In the genomic region with DNA sequence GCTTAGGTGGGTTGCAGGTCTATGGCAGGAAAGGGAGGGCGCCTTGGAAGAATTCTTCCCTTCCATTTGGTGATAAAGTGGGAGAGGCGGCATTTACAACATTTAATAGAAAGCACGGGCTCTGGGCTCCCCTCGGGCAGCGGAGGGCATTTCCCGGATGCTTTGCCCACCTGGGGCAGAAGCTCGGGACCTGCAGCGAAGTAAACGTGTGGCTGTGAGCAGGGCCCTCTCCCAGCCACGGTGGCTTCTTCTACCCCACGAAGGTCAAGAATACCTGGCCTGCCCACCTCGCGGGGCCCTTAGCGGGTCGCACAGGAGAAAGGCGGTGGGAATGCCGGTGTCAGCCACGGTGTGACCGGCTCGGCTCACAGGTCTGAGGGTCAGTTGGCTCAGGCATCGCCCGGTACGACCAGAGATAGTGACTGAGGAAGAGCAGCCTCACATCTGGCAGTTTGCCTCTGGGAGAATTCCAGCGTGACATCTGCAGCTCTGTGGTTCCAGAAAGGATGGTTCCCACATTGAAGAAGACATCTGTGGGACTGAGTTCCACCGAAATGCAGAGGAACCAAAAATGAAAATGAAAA, we compare ENCODE assay signal across 1 cellular context.
A peak's percentile ranks its signal among the peaks of the same experiment; 100 is the strongest.
TF ChIP-seq lines count a peak whose summit lies in the region.

No MANE protein-coding gene starts in this region.

TF ChIP-seq in HepG2, 621 proteins besides CTCF, POLR2A, EP300 and RAD21 (continued from another document):
- TF ChIP-seq, protein P1, sequence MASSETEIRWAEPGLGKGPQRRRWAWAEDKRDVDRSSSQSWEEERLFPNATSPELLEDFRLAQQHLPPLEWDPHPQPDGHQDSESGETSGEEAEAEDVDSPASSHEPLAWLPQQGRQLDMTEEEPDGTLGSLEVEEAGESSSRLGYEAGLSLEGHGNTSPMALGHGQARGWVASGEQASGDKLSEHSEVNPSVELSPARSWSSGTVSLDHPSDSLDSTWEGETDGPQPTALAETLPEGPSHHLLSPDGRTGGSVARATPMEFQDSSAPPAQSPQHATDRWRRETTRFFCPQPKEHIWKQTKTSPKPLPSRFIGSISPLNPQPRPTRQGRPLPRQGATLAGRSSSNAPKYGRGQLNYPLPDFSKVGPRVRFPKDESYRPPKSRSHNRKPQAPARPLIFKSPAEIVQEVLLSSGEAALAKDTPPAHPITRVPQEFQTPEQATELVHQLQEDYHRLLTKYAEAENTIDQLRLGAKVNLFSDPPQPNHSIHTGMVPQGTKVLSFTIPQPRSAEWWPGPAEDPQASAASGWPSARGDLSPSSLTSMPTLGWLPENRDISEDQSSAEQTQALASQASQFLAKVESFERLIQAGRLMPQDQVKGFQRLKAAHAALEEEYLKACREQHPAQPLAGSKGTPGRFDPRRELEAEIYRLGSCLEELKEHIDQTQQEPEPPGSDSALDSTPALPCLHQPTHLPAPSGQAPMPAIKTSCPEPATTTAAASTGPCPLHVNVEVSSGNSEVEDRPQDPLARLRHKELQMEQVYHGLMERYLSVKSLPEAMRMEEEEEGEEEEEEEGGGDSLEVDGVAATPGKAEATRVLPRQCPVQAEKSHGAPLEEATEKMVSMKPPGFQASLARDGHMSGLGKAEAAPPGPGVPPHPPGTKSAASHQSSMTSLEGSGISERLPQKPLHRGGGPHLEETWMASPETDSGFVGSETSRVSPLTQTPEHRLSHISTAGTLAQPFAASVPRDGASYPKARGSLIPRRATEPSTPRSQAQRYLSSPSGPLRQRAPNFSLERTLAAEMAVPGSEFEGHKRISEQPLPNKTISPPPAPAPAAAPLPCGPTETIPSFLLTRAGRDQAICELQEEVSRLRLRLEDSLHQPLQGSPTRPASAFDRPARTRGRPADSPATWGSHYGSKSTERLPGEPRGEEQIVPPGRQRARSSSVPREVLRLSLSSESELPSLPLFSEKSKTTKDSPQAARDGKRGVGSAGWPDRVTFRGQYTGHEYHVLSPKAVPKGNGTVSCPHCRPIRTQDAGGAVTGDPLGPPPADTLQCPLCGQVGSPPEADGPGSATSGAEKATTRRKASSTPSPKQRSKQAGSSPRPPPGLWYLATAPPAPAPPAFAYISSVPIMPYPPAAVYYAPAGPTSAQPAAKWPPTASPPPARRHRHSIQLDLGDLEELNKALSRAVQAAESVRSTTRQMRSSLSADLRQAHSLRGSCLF (CRISPR knock-in tag; IDR thresholded peaks at IDR 0.05; ENCODE audit: borderline replicate concordance) = 0 out of 2 replicates have a peak, but pooled peaks have one; percentile 1
- TF ChIP-seq HMGA1 (CRISPR knock-in tag; conservative IDR thresholded peaks at IDR 0.05) = no peak
- TF ChIP-seq, protein P2, sequence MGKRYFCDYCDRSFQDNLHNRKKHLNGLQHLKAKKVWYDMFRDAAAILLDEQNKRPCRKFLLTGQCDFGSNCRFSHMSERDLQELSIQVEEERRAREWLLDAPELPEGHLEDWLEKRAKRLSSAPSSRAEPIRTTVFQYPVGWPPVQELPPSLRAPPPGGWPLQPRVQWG (CRISPR knock-in tag; IDR thresholded peaks at IDR 0.05; ENCODE audit: borderline replicate concordance, low read depth) = no peak
- TF ChIP-seq, protein P3, sequence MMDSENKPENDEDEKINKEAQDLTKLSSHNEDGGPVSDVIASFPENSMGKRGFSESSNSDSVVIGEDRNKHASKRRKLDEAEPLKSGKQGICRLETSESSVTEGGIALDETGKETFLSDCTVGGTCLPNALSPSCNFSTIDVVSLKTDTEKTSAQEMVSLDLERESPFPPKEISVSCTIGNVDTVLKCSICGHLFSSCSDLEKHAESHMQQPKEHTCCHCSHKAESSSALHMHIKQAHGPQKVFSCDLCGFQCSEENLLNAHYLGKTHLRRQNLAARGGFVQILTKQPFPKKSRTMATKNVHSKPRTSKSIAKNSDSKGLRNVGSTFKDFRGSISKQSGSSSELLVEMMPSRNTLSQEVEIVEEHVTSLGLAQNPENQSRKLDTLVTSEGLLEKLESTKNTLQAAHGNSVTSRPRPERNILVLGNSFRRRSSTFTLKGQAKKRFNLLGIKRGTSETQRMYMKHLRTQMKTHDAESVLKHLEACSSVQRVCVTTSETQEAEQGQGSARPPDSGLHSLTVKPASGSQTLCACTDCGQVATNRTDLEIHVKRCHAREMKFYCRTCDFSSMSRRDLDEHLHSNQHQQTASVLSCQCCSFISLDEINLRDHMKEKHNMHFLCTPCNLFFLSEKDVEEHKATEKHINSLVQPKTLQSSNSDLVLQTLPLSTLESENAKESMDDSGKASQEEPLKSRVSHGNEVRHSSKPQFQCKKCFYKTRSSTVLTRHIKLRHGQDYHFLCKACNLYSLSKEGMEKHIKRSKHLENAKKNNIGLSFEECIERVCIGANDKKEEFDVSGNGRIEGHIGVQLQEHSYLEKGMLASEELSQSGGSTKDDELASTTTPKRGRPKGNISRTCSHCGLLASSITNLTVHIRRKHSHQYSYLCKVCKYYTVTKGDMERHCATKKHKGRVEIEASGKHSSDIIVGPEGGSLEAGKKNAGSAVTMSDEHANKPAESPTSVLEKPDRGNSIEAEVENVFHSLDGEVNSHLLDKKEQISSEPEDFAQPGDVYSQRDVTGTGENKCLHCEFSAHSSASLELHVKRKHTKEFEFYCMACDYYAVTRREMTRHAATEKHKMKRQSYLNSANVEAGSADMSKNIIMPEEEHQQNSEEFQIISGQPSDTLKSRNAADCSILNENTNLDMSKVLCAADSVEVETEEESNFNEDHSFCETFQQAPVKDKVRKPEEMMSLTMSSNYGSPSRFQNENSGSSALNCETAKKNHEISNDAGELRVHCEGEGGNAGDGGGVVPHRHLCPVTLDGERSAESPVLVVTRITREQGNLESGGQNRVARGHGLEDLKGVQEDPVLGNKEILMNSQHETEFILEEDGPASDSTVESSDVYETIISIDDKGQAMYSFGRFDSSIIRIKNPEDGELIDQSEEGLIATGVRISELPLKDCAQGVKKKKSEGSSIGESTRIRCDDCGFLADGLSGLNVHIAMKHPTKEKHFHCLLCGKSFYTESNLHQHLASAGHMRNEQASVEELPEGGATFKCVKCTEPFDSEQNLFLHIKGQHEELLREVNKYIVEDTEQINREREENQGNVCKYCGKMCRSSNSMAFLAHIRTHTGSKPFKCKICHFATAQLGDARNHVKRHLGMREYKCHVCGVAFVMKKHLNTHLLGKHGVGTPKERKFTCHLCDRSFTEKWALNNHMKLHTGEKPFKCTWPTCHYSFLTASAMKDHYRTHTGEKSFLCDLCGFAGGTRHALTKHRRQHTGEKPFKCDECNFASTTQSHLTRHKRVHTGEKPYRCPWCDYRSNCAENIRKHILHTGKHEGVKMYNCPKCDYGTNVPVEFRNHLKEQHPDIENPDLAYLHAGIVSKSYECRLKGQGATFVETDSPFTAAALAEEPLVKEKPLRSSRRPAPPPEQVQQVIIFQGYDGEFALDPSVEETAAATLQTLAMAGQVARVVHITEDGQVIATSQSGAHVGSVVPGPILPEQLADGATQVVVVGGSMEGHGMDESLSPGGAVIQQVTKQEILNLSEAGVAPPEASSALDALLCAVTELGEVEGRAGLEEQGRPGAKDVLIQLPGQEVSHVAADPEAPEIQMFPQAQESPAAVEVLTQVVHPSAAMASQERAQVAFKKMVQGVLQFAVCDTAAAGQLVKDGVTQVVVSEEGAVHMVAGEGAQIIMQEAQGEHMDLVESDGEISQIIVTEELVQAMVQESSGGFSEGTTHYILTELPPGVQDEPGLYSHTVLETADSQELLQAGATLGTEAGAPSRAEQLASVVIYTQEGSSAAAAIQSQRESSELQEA (CRISPR knock-in tag; IDR thresholded peaks at IDR 0.05; ENCODE audit: not compliant biosample characterization) = peak; percentile 71
- no peak for TF ChIP-seq ZNF253 (CRISPR knock-in tag; IDR thresholded peaks at IDR 0.05; ENCODE audit: borderline replicate concordance)
- no peak for TF ChIP-seq ZNF773 (CRISPR knock-in tag; IDR thresholded peaks at IDR 0.05; ENCODE audit: borderline replicate concordance)
- no peak for TF ChIP-seq HOXA7 (CRISPR knock-in tag; IDR thresholded peaks at IDR 0.05)
- no peak for TF ChIP-seq ZNF782 (CRISPR knock-in tag; IDR thresholded peaks at IDR 0.05; ENCODE audit: borderline replicate concordance)
- TF ChIP-seq MTF2 (CRISPR knock-in tag; IDR thresholded peaks at IDR 0.05; ENCODE audit: borderline replicate concordance) = peak; percentile 61; the same call in 1 of the 2 replicates
- TF ChIP-seq, protein P4, sequence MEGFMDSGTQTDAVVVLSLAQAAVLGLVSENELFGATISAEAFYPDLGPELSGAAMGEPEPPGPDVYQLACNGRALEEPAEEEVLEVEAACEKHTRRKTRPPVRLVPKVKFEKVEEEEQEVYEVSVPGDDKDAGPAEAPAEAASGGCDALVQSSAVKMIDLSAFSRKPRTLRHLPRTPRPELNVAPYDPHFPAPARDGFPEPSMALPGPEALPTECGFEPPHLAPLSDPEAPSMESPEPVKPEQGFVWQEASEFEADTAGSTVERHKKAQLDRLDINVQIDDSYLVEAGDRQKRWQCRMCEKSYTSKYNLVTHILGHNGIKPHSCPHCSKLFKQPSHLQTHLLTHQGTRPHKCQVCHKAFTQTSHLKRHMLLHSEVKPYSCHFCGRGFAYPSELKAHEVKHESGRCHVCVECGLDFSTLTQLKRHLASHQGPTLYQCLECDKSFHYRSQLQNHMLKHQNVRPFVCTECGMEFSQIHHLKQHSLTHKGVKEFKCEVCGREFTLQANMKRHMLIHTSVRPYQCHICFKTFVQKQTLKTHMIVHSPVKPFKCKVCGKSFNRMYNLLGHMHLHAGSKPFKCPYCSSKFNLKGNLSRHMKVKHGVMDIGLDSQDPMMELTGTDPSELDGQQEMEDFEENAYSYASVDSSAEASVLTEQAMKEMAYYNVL (CRISPR knock-in tag; IDR thresholded peaks at IDR 0.05; ENCODE audit: borderline replicate concordance) = no peak
- TF ChIP-seq, protein P5, sequence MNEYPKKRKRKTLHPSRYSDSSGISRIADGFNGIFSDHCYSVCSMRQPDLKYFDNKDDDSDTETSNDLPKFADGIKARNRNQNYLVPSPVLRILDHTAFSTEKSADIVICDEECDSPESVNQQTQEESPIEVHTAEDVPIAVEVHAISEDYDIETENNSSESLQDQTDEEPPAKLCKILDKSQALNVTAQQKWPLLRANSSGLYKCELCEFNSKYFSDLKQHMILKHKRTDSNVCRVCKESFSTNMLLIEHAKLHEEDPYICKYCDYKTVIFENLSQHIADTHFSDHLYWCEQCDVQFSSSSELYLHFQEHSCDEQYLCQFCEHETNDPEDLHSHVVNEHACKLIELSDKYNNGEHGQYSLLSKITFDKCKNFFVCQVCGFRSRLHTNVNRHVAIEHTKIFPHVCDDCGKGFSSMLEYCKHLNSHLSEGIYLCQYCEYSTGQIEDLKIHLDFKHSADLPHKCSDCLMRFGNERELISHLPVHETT (CRISPR knock-in tag; conservative IDR thresholded peaks at IDR 0.05) = 0 out of 2 replicates have a peak, but pooled peaks have one; percentile 7
